ENCODE assay signal across 1 cellular context in genomic region chr13:59690857-59691500, GRCh38.
A peak's percentile ranks its signal among the peaks of the same experiment; 100 is the strongest.
TF ChIP-seq lines count a peak whose summit lies in the region.

No MANE protein-coding gene starts in this region.

TF ChIP-seq in HepG2, 621 proteins besides CTCF, POLR2A, EP300 and RAD21 (continued from another document and continues in another):
- TF ChIP-seq HMGXB3 (CRISPR knock-in tag; IDR thresholded peaks at IDR 0.05; ENCODE audit: borderline replicate concordance) (no peak), KDM4B (CRISPR knock-in tag; IDR thresholded peaks at IDR 0.05) (no peak), ZBTB21 (CRISPR knock-in tag; IDR thresholded peaks at IDR 0.05) (no peak), CEBPG (CRISPR knock-in tag; IDR thresholded peaks at IDR 0.05) (peak; percentile 39), PRMT3 (CRISPR knock-in tag; IDR thresholded peaks at IDR 0.05; ENCODE audit: borderline replicate concordance, low read depth) (no peak), NCOR1 (IDR thresholded peaks at IDR 0.05; ENCODE audit: borderline replicate concordance, low read length) (peak; percentile 91), NFAT5 (CRISPR knock-in tag; IDR thresholded peaks at IDR 0.05) (no peak), NAIF1 (CRISPR knock-in tag; IDR thresholded peaks at IDR 0.05; ENCODE audit: borderline replicate concordance) (no peak), ZNF773 (CRISPR knock-in tag; IDR thresholded peaks at IDR 0.05; ENCODE audit: borderline replicate concordance) (no peak), SAP130 (CRISPR knock-in tag; IDR thresholded peaks at IDR 0.05; ENCODE audit: low read depth) (no peak), ZNF672 (CRISPR knock-in tag; IDR thresholded peaks at IDR 0.05) (no peak), KDM3A (CRISPR knock-in tag; IDR thresholded peaks at IDR 0.05; ENCODE audit: low read depth) (no peak), TBL1XR1 (IDR thresholded peaks at IDR 0.05; ENCODE audit: borderline replicate concordance, low read length, partially characterized antibody) (no peak), HDAC2 (CRISPR knock-in tag; IDR thresholded peaks at IDR 0.05) (no peak), ZNF33B (CRISPR knock-in tag; IDR thresholded peaks at IDR 0.05) (no peak), FOXP4 (CRISPR knock-in tag; IDR thresholded peaks at IDR 0.05) (no peak), ZFP36L2 (CRISPR knock-in tag; IDR thresholded peaks at IDR 0.05) (no peak), USF2 (IDR thresholded peaks at IDR 0.05; ENCODE audit: low read depth, low read length) (no peak), USF2 (CRISPR knock-in tag; IDR thresholded peaks at IDR 0.05; ENCODE audit: borderline replicate concordance) (no peak), SOX13 (IDR thresholded peaks at IDR 0.05) (no peak), SOX13 (CRISPR knock-in tag; conservative IDR thresholded peaks at IDR 0.05 in 1 of 2, IDR thresholded peaks at IDR 0.05 in 1 of 2) (no peak), SNRNP70 (IDR thresholded peaks at IDR 0.05; ENCODE audit: low read depth, low read length) (no peak)
- TF ChIP-seq, protein P1, sequence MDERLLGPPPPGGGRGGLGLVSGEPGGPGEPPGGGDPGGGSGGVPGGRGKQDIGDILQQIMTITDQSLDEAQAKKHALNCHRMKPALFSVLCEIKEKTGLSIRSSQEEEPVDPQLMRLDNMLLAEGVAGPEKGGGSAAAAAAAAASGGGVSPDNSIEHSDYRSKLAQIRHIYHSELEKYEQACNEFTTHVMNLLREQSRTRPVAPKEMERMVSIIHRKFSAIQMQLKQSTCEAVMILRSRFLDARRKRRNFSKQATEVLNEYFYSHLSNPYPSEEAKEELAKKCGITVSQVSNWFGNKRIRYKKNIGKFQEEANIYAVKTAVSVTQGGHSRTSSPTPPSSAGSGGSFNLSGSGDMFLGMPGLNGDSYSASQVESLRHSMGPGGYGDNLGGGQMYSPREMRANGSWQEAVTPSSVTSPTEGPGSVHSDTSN (CRISPR knock-in tag; IDR thresholded peaks at IDR 0.05), result no peak
- TF ChIP-seq, protein P2, sequence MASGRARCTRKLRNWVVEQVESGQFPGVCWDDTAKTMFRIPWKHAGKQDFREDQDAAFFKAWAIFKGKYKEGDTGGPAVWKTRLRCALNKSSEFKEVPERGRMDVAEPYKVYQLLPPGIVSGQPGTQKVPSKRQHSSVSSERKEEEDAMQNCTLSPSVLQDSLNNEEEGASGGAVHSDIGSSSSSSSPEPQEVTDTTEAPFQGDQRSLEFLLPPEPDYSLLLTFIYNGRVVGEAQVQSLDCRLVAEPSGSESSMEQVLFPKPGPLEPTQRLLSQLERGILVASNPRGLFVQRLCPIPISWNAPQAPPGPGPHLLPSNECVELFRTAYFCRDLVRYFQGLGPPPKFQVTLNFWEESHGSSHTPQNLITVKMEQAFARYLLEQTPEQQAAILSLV (CRISPR knock-in tag; IDR thresholded peaks at IDR 0.05; ENCODE audit: borderline replicate concordance), result no peak
- TF ChIP-seq, protein P3, sequence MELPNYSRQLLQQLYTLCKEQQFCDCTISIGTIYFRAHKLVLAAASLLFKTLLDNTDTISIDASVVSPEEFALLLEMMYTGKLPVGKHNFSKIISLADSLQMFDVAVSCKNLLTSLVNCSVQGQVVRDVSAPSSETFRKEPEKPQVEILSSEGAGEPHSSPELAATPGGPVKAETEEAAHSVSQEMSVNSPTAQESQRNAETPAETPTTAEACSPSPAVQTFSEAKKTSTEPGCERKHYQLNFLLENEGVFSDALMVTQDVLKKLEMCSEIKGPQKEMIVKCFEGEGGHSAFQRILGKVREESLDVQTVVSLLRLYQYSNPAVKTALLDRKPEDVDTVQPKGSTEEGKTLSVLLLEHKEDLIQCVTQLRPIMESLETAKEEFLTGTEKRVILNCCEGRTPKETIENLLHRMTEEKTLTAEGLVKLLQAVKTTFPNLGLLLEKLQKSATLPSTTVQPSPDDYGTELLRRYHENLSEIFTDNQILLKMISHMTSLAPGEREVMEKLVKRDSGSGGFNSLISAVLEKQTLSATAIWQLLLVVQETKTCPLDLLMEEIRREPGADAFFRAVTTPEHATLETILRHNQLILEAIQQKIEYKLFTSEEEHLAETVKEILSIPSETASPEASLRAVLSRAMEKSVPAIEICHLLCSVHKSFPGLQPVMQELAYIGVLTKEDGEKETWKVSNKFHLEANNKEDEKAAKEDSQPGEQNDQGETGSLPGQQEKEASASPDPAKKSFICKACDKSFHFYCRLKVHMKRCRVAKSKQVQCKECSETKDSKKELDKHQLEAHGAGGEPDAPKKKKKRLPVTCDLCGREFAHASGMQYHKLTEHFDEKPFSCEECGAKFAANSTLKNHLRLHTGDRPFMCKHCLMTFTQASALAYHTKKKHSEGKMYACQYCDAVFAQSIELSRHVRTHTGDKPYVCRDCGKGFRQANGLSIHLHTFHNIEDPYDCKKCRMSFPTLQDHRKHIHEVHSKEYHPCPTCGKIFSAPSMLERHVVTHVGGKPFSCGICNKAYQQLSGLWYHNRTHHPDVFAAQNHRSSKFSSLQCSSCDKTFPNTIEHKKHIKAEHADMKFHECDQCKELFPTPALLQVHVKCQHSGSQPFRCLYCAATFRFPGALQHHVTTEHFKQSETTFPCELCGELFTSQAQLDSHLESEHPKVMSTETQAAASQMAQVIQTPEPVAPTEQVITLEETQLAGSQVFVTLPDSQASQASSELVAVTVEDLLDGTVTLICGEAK (IDR thresholded peaks at IDR 0.05), result no peak
- TF ChIP-seq, protein P3 (CRISPR knock-in tag; IDR thresholded peaks at IDR 0.05), result no peak
- TF ChIP-seq, protein P4, sequence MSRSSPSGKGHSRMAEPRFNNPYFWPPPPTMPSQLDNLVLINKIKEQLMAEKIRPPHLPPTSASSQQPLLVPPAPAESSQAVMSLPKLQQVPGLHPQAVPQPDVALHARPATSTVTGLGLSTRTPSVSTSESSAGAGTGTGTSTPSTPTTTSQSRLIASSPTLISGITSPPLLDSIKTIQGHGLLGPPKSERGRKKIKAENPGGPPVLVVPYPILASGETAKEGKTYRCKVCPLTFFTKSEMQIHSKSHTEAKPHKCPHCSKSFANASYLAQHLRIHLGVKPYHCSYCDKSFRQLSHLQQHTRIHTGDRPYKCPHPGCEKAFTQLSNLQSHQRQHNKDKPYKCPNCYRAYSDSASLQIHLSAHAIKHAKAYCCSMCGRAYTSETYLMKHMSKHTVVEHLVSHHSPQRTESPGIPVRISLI (CRISPR knock-in tag; IDR thresholded peaks at IDR 0.05; ENCODE audit: borderline replicate concordance), result no peak; the same call in 1 of the 2 replicates
